Comparison of ENCODE assay signal across 19 cellular contexts in genomic region chr4:71494539-71494938, GRCh38.
DNase-seq lines count a peak whose midpoint lies in the region; ATAC-seq, FAIRE-seq and TF ChIP-seq lines count a peak whose summit lies in the region.
"Had no signal": no experiment of that assay in that cellular context is flagged by ENCODE, and none has a peak within 500 bp of the region (broad histone marks: within the 10 kb centered on the region; RNA-seq: fewer than 3 reads in every experiment).

No MANE protein-coding gene starts in this region.

- FAIRE-seq in K562 (lab: Jason Lieb, UNC), result no peak
- FAIRE-seq: GM12891, HTR-8/SVneo had no signal

- no peaks in the 10 kb centered on the region for H3K9me1 ChIP-seq in K562 (ENCODE audit: control insufficient read depth, insufficient read depth, low read length)

- H3K27ac ChIP-seq in AG04450 (ENCODE audit: low read depth, low read length) (no peak overlapping the region), K562 (ENCODE audit: extremely low read depth, low read depth, low read length) (no peak overlapping the region)
- H3K27ac ChIP-seq: HL-60, PC-9 had no signal

- H3K79me2 ChIP-seq in K562 (ENCODE audit: control insufficient read depth, insufficient read depth, low read length), result no peaks in the 10 kb centered on the region

- H3K27me3 ChIP-seq in AG04450 (ENCODE audit: control insufficient read depth, insufficient read depth, low read length), result no peaks in the 10 kb centered on the region
- no peaks in the 10 kb centered on the region for H3K27me3 ChIP-seq in K562 (ENCODE audit: control insufficient read depth in 2 of 2, insufficient read depth in 2 of 2, low read length in 2 of 2)

- no peaks in the 10 kb centered on the region for H3K9me3 ChIP-seq in AG04450 (ENCODE audit: control insufficient read depth, insufficient read depth, low read length)
- no peaks in the 10 kb centered on the region for H3K9me3 ChIP-seq in K562 (replicated peaks; ENCODE audit: control insufficient read depth, insufficient read depth, low read depth, low read length)
- H3K9me3 ChIP-seq: HAP-1 had no signal

- in situ Hi-C loops in K562 (cut with MboI), result no loop called here

- TF ChIP-seq POLR2A in K562 (conservative IDR thresholded peaks at IDR 0.05), result no peak

- no peak for TF ChIP-seq EP300 in K562 (IDR thresholded peaks at IDR 0.05; ENCODE audit: low read length)

- H2AFZ ChIP-seq in K562 (ENCODE audit: low read depth, low read length), result no peak overlapping the region
- H2AFZ ChIP-seq: PC-9 had no signal

- TF ChIP-seq CTCF in AG04450 (IDR thresholded peaks at IDR 0.05; ENCODE audit: low read depth, low read length), result 0 out of 2 replicates have a peak, but pooled peaks have one; percentile 7
- TF ChIP-seq CTCF in LNCaP clone FGC (IDR thresholded peaks at IDR 0.05; ENCODE audit: control insufficient read depth, extremely low read depth, insufficient read depth), result 0 out of 2 replicates have a peak, but pooled peaks have one; percentile 8
- TF ChIP-seq CTCF in K562 (IDR thresholded peaks at IDR 0.05 in 2 of 3, conservative IDR thresholded peaks at IDR 0.05 in 1 of 3; ENCODE audit: insufficient read depth in 2 of 3, low read depth in 1 of 3, low read length in 3 of 3), result no peak
- peak; percentile 7 for TF ChIP-seq CTCF in fibroblast of pulmonary artery (IDR thresholded peaks at IDR 0.05; ENCODE audit: low read length, missing control alignments)

- no peaks in the 10 kb centered on the region for H3K36me3 ChIP-seq in K562 (ENCODE audit: control insufficient read depth, insufficient read depth, low read length)
- H3K36me3 ChIP-seq: HAP-1 had no signal

- intact Hi-C loops in K562 (cut with micrococcal nuclease), result no loop called here

- no peak overlapping the region for H3K4me3 ChIP-seq in AG04450 (ENCODE audit: low read depth, low read length)
- H3K4me3 ChIP-seq in LNCaP clone FGC (ENCODE audit: low read depth, low read length), result no peak overlapping the region
- H3K4me3 ChIP-seq in K562, result no peak overlapping the region
- no peak overlapping the region for H3K4me3 ChIP-seq in fibroblast of pulmonary artery (replicated peaks; ENCODE audit: low read depth, low read length)
- H3K4me3 ChIP-seq: HAP-1, PC-9 had no signal

- POLR2A ChIA-PET in AG04450 (lab: Yijun Ruan, JAX) (no interaction called here), K562 (lab: Yijun Ruan, JAX) (no interaction called here)

- H4K20me1 ChIP-seq in K562 (replicated peaks; ENCODE audit: control insufficient read depth, insufficient read depth, low read length), result no peaks in the 10 kb centered on the region

- CTCF ChIA-PET in AG04450 (lab: Charles Lee) (no interaction called here), K562 (lab: Yijun Ruan, JAX; ENCODE audit: low intra/inter-chr PET ratio) (no interaction called here)

- TF ChIP-seq RAD21 in K562 (CRISPR knock-in tag; conservative IDR thresholded peaks at IDR 0.05 in 1 of 2, IDR thresholded peaks at IDR 0.05 in 1 of 2), result no peak

- DNase-seq in AG04450 (ENCODE audit: low read depth, low spot score) (no peak), LNCaP clone FGC (ENCODE audit: low read depth) (no peak), K562 (ENCODE audit: extremely low read depth in 1 of 4, low spot score in 3 of 4) (no peak), fibroblast of pulmonary artery (ENCODE audit: low read depth) (no peak), NCI-H2196 (lab: John Stamatoyannopoulos, UW; ENCODE audit: unreplicated experiment) (no peak)
- DNase-seq: CD4-positive, alpha-beta memory T cell; DMS153; EL; NCI-H1105; NCI-H2081 treated with DMSO at 0.1 percent for 48 hours; NK-92 treated with Interleukin-12 subunit alpha and Interleukin-12 subunit beta, amount 100 ng/mL, for 24 hours; PC-9 had no signal

- no peaks in the 10 kb centered on the region for H3K4me1 ChIP-seq in K562 (replicated peaks in 1 of 2; ENCODE audit: control insufficient read depth in 2 of 2, insufficient read depth in 2 of 2, low read length in 2 of 2)
- H3K4me1 ChIP-seq: HAP-1 had no signal

- no peak overlapping the region for H3K4me2 ChIP-seq in K562 (ENCODE audit: insufficient read depth, low read length)
- H3K4me2 ChIP-seq: PC-9 had no signal

- 0 out of 3 replicates have a peak, but pooled peaks have one; percentile 38 for ATAC-seq in K562
- no peak for ATAC-seq in GM18909 (IDR thresholded peaks at IDR 0.05; ENCODE audit: poor library complexity, unreplicated experiment)
- ATAC-seq in GM21423 (IDR thresholded peaks at IDR 0.05; ENCODE audit: unreplicated experiment), result no peak
- no peak for ATAC-seq in GM18870 (IDR thresholded peaks at IDR 0.05; ENCODE audit: unreplicated experiment)

- H3K9ac ChIP-seq in K562 (ENCODE audit: insufficient read depth in 1 of 2, low read depth in 2 of 2, low read length in 2 of 2), result no peak overlapping the region

- no TSS peak for BruUV-seq in K562 (replicated peaks; lab: Mats Ljungman, UMichigan)

- 0% methylated on average over 1 of the region's 1 CpG for WGBS in K562 (ENCODE audit: insufficient coverage, low coverage, missing lambda C conversion rate)

TF ChIP-seq in K562, 482 proteins besides CTCF, POLR2A, EP300 and RAD21:
- TF ChIP-seq ZNF398 (CRISPR knock-in tag; IDR thresholded peaks at IDR 0.05), result no peak
- no peak for TF ChIP-seq GABPB1 (CRISPR knock-in tag; IDR thresholded peaks at IDR 0.05)
- TF ChIP-seq ZNF23 (CRISPR knock-in tag; IDR thresholded peaks at IDR 0.05), result no peak
- TF ChIP-seq ZNF174 (CRISPR knock-in tag; IDR thresholded peaks at IDR 0.05), result no peak
- no peak for TF ChIP-seq PRMT5 (CRISPR knock-in tag; IDR thresholded peaks at IDR 0.05)
- TF ChIP-seq IFI16 (CRISPR knock-in tag; IDR thresholded peaks at IDR 0.05), result no peak
- no peak for TF ChIP-seq NFIX (CRISPR knock-in tag; IDR thresholded peaks at IDR 0.05; ENCODE audit: low read depth)
- TF ChIP-seq ATF3 (IDR thresholded peaks at IDR 0.05), result no peak
- TF ChIP-seq ATF3 (CRISPR knock-in tag; conservative IDR thresholded peaks at IDR 0.05), result no peak
- no peak for TF ChIP-seq ZSCAN29 (IDR thresholded peaks at IDR 0.05)
- no peak for TF ChIP-seq MTA2 (IDR thresholded peaks at IDR 0.05; ENCODE audit: low read depth)
- no peak for TF ChIP-seq CTCFL (IDR thresholded peaks at IDR 0.05; ENCODE audit: borderline replicate concordance, insufficient read depth, low read depth, low read length, poor library complexity, severe bottlenecking)
- TF ChIP-seq TCF15 (CRISPR knock-in tag; IDR thresholded peaks at IDR 0.05), result no peak
- no peak for TF ChIP-seq SRF (CRISPR knock-in tag; IDR thresholded peaks at IDR 0.05)
- no peak for TF ChIP-seq ID3 (CRISPR knock-in tag; IDR thresholded peaks at IDR 0.05)
- no peak for TF ChIP-seq ID3 (tag; IDR thresholded peaks at IDR 0.05)
TF ChIP-seq in K562: peak in this region for 0.

Comparison
In these comparisons a context has a peak if more than half of its experiments do, and no peak if none do; other contexts are left out.
1. CTCF ChIP-seq: peak in AG04450 (single experiment), LNCaP clone FGC (single experiment) and fibroblast of pulmonary artery (single experiment); none in K562 (0 of 3).